In the genomic region with DNA sequence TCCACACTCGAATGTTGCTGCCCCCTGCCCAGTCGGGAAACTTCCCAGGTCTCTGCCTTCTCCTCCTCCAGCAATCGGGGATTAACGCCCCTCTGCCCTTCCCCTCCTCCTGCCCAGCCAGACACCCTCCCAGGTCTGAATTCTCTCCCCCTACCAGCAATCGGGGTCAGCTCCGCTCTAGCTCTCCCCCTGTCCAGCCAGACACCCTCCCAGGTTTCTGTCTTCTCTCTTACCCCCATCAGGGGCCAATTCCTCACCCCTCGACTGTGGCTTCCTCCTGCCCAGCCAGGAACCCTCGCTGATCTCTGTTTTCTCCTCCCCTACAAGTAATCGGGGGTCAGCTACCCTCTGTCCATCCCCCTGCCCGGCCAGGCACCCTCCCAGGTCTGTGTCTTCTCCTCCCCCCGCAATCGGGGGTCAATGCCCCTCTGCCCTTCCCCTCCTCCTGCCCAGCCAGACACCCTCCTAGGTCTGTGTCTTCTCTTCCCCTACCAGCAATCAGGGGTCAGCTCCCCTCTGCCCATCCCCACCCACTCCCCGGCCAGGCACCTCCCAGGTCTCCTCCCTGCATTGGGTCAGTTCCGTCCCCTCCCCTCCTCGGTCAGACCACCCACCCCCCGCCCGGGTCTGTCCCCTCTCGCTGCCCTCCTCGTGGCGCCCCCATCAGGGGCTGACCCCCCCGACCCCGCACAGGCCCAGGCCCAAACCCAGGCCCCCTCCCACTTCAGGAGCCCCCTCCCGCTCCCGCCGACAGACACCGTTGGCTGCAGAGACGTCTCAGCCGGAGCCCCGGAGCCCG, we compare ENCODE assay signal across 16 cellular contexts. TPM values are rescaled to one million over a fixed set of nuclear protein-coding genes. Genes with fewer than 3 reads are reported as not detected.
DNase-seq lines count a peak whose midpoint lies in the region; TF ChIP-seq lines count a peak whose summit lies in the region.
"Had no signal": no experiment of that assay in that cellular context is flagged by ENCODE, and none has a peak within 500 bp of the region (broad histone marks: within the 10 kb centered on the region; RNA-seq: fewer than 3 reads in every experiment).

No MANE protein-coding gene starts in this region.

- peak overlapping the region; percentile 50 for H3K4me3 ChIP-seq in HUES6 (ENCODE audit: low read depth, low read length)
- H3K4me3 ChIP-seq in smooth muscle cell: peak overlapping the region; percentile 36
- H3K4me3 ChIP-seq: BLaER1 treated with 17β-estradiol and CSF1 and Interleukin-3, amounts not matched to agents 10 nM and 100 nM had no signal

- no peaks in the 10 kb centered on the region for H3K36me3 ChIP-seq in HUES6 (ENCODE audit: control insufficient read depth, insufficient read depth, low read length)
- no peaks in the 10 kb centered on the region for H3K36me3 ChIP-seq in smooth muscle cell (ENCODE audit: low read depth)
- H3K36me3 ChIP-seq: BLaER1 treated with 17β-estradiol and CSF1 and Interleukin-3, amounts not matched to agents 10 nM and 100 nM had no signal

- H4K20me1 ChIP-seq in smooth muscle cell (ENCODE audit: low read depth): no peaks in the 10 kb centered on the region

- H3K79me2 ChIP-seq in smooth muscle cell (ENCODE audit: low read depth): no peaks in the 10 kb centered on the region

- no peaks in the 10 kb centered on the region for H3F3A ChIP-seq in smooth muscle cell (ENCODE audit: low read depth)

- DNase-seq in ecto neural progenitor cell (ENCODE audit: low spot score): peak; percentile 73
- DNase-seq in islet precursor cell: peak; percentile 62
- no peak for DNase-seq in smooth muscle cell (lab: John Stamatoyannopoulos, UW; ENCODE audit: unreplicated experiment)
- DNase-seq in NCI-H345 treated with DMSO at 0.1 percent for 48 hours (lab: John Stamatoyannopoulos, UW; ENCODE audit: unreplicated experiment): no peak
- DNase-seq in NCI-H510A treated with DMSO at 0.1 percent for 48 hours (lab: John Stamatoyannopoulos, UW): no peak
- DNase-seq in NCI-H2029 treated with DMSO at 0.1 percent for 48 hours (lab: John Stamatoyannopoulos, UW): no peak
- no peak for DNase-seq in T-helper 1 cell
- DNase-seq: NCI-H187 treated with DMSO at 0.1 percent for 48 hours, NCI-H526 treated with DMSO at 0.1 percent for 48 hours, SW 1271 had no signal

- H3K9me3 ChIP-seq in HUES6 (ENCODE audit: control insufficient read depth, insufficient read depth, low read depth, low read length) (peaks cover 7% of the 10 kb centered on the region), smooth muscle cell (replicated peaks; ENCODE audit: low read depth) (no peaks in the 10 kb centered on the region)
- H3K9me3 ChIP-seq: BLaER1 treated with 17β-estradiol and CSF1 and Interleukin-3, amounts not matched to agents 10 nM and 100 nM had no signal

- TF ChIP-seq CTCF in smooth muscle cell (IDR thresholded peaks at IDR 0.05; ENCODE audit: borderline replicate concordance, insufficient read depth, poor library complexity, severe bottlenecking): no peak

- peak overlapping the region; percentile 80 for H3K4me2 ChIP-seq in smooth muscle cell
- H3K4me2 ChIP-seq: BLaER1 treated with 17β-estradiol and CSF1 and Interleukin-3, amounts not matched to agents 10 nM and 100 nM had no signal

- H3K4me1 ChIP-seq in HUES6 (ENCODE audit: control insufficient read depth, insufficient read depth, low read length) (peaks cover 13% of the 10 kb centered on the region; the same call in 1 of the 2 replicates), smooth muscle cell (ENCODE audit: low read depth) (no peaks in the 10 kb centered on the region)

- H2AFZ ChIP-seq in smooth muscle cell (ENCODE audit: low read depth): no peak overlapping the region

- 69% methylated on average over 12 of the region's 30 CpGs for WGBS in smooth muscle cell (ENCODE audit: low lambda C conversion rate)

- peak overlapping the region; percentile 22 for H3K9ac ChIP-seq in HUES6 (ENCODE audit: low read length)
- H3K9ac ChIP-seq in smooth muscle cell (ENCODE audit: low read depth): no peak overlapping the region
- H3K9ac ChIP-seq: BLaER1 treated with 17β-estradiol and CSF1 and Interleukin-3, amounts not matched to agents 10 nM and 100 nM had no signal

- 0 out of 2 replicates have a peak overlapping the region, but pooled peaks have one; percentile 26 for H3K27ac ChIP-seq in HUES6 (ENCODE audit: low read depth, low read length)
- H3K27ac ChIP-seq in smooth muscle cell (ENCODE audit: low read depth): no peak overlapping the region
- H3K27ac ChIP-seq: BLaER1 treated with 17β-estradiol and CSF1 and Interleukin-3, amounts not matched to agents 10 nM and 100 nM had no signal

- peaks cover 14% of the 10 kb centered on the region for H3K27me3 ChIP-seq in HUES6 (ENCODE audit: control insufficient read depth, insufficient read depth, low read length)
- peaks cover 35% of the 10 kb centered on the region for H3K27me3 ChIP-seq in smooth muscle cell (ENCODE audit: low read depth)

RNA-seq across cellular contexts. Expression of gene ZFR2, which starts 0.7 kb away (rescaled TPM):
- 0.54 and 1.4 TPM in 2 replicates for total RNA-seq in smooth muscle cell
- 1.8 and 4.8 TPM in 2 replicates for polyA plus RNA-seq in smooth muscle cell
- total RNA-seq: chondrocyte, skeletal muscle tissue had no signal

RNA-seq across cellular contexts. Expression of gene ATCAY, which starts 12.3 kb away (rescaled TPM):
- total RNA-seq in smooth muscle cell: 0.09 and 0.31 TPM in 2 replicates
- polyA plus RNA-seq in smooth muscle cell: 0.28 and 1.1 TPM in 2 replicates
- total RNA-seq: activated T-helper 17 cell treated with anti-CD3 and anti-CD28 coated beads, Interleukin-2, amount 50 U/mL, for 72 hours; chondrocyte; kidney epithelial cell had no signal

Comparison
In these comparisons a context has a peak if more than half of its experiments do, and no peak if none do; other contexts are left out.
1. DNase-seq: peak in ecto neural progenitor cell (single experiment) and islet precursor cell (single experiment); none in smooth muscle cell (single experiment), NCI-H345 treated with DMSO at 0.1 percent for 48 hours (single experiment), NCI-H510A treated with DMSO at 0.1 percent for 48 hours (single experiment), NCI-H2029 treated with DMSO at 0.1 percent for 48 hours (single experiment) and T-helper 1 cell (0 of 5).